Comparison of ENCODE assay signal across 25 cellular contexts in genomic region chr6:4550227-4550597, GRCh38.
"Had no signal": no experiment of that assay in that cellular context is flagged by ENCODE, and none has a peak within 500 bp of the region (broad histone marks: within the 10 kb centered on the region; RNA-seq: fewer than 3 reads in every experiment).

No MANE protein-coding gene starts in this region.

- H3K27ac ChIP-seq: adrenal gland, hepatocyte, lower lobe of right lung, ovary, psoas muscle, right atrium auricular region, tibial nerve, VCaP had no signal

- H3K4me1 ChIP-seq: adrenal gland, lower lobe of right lung, psoas muscle, right atrium auricular region, tibial nerve had no signal

- DNase-seq: activated CD4-positive, alpha-beta T cell treated with anti-CD3 and anti-CD28 coated beads, Interleukin-2, amount 10 ng/mL, durations not matched to agents 7 days and 5 days; activated CD8-positive, alpha-beta memory T cell treated with anti-CD3 and anti-CD28 coated beads for 24 hours; activated CD8-positive, alpha-beta memory T cell treated with anti-CD3 and anti-CD28 coated beads, Interleukin-2, amount 50 U/mL, for 4 hours; activated naive CD4-positive, alpha-beta T cell; activated T-cell treated with anti-CD3 and anti-CD28 coated beads, Interleukin-2, amount 50 U/mL, for 24 hours; adrenal gland; central memory CD4-positive, alpha-beta T cell; effector memory CD4-positive, alpha-beta T cell; glutamatergic neuron; immature natural killer cell; lower lobe of right lung; naive thymus-derived CD8-positive, alpha-beta T cell; ovary; psoas muscle; stimulated activated CD4-positive, alpha-beta T cell treated with anti-CD3 and anti-CD28 coated beads, Interleukin-4, amount 100 ng/mL, for 24 hours; T-cell had no signal

- H3K27me3 ChIP-seq: adrenal gland, hepatocyte, ovary, right atrium auricular region, tibial nerve had no signal

- H3K4me2 ChIP-seq: hepatocyte had no signal

- H3K4me3 ChIP-seq: adrenal gland, hepatocyte, lower lobe of right lung, ovary, psoas muscle, right atrium auricular region, tibial nerve had no signal

- H3K36me3 ChIP-seq: adrenal gland, lower lobe of right lung, ovary, right atrium auricular region, tibial nerve had no signal

- FAIRE-seq: astrocyte, colon, frontal cortex, urothelium cell line had no signal

- H2AFZ ChIP-seq: hepatocyte had no signal

- H3K79me2 ChIP-seq: hepatocyte had no signal

- ATAC-seq: left lobe of liver; naive thymus-derived CD8-positive, alpha-beta T cell; psoas muscle; T-cell had no signal

- H3K9me3 ChIP-seq: adrenal gland, lower lobe of right lung, ovary, psoas muscle, right atrium auricular region, tibial nerve had no signal
